20 cellular contexts compared by ENCODE assay signal in genomic region chrX:53160297-53160983, GRCh38.
A peak's percentile ranks its signal among the peaks of the same experiment; 100 is the strongest.
DNase-seq lines count a peak whose midpoint lies in the region; ATAC-seq, FAIRE-seq and TF ChIP-seq lines count a peak whose summit lies in the region.
"Had no signal": no experiment of that assay in that cellular context is flagged by ENCODE, and none has a peak within 500 bp of the region (broad histone marks: within the 10 kb centered on the region; RNA-seq: fewer than 3 reads in every experiment).

No MANE protein-coding gene starts in this region.

- peak overlapping the region; percentile 49 for H3K27ac Mint-ChIP-seq in type B pancreatic cell

- TF ChIP-seq CTCF in mucosa of descending colon (IDR thresholded peaks at IDR 0.05) (no peak), type B pancreatic cell (conservative IDR thresholded peaks at IDR 0.05) (no peak)

- H3K27me3 Mint-ChIP-seq in type B pancreatic cell = no peaks in the 10 kb centered on the region
- H3K27me3 Mint-ChIP-seq: CD8-positive, alpha-beta memory T cell had no signal

- no peak overlapping the region for H3K4me3 ChIP-seq in mucosa of descending colon
- H3K4me3 ChIP-seq: HAP-1, MG63 had no signal

- H3K9me3 Mint-ChIP-seq in type B pancreatic cell = no peaks in the 10 kb centered on the region
- H3K9me3 Mint-ChIP-seq: CD8-positive, alpha-beta memory T cell had no signal

- peak; percentile 5 for DNase-seq in SW480 (ENCODE audit: low spot score)
- DNase-seq in mucosa of descending colon = peak in 1 of 3 donors; percentile 29
- no peak for DNase-seq in type B pancreatic cell (ENCODE audit: extremely low spot score, unreplicated experiment)
- no peak for DNase-seq in left ventricle myocardium superior
- DNase-seq in central memory CD4-positive, alpha-beta T cell = no peak
- DNase-seq: CD8-positive, alpha-beta memory T cell; DND-41; GDM1; KG1; MG63; NCI-H1092 treated with DMSO at 0.1 percent for 48 hours; NCI-H187; NCI-H69; NK-92 treated with Interleukin-12 subunit alpha and Interleukin-12 subunit beta, amount 100 ng/mL, for 24 hours had no signal

- peaks cover 7% of the 10 kb centered on the region for H3K4me1 Mint-ChIP-seq in type B pancreatic cell (ENCODE audit: unreplicated experiment)
- H3K4me1 Mint-ChIP-seq: CD8-positive, alpha-beta memory T cell had no signal

- H3K9me3 ChIP-seq in mucosa of descending colon = no peaks in the 10 kb centered on the region
- H3K9me3 ChIP-seq: HAP-1, MG63 had no signal

- ATAC-seq in mucosa of descending colon = peak; percentile 78
- no peak for ATAC-seq in left ventricle myocardium superior
- no peak for ATAC-seq in HG03457 (IDR thresholded peaks at IDR 0.05; ENCODE audit: unreplicated experiment)
- ATAC-seq: Panc1, Right ventricle myocardium inferior had no signal

- no peaks in the 10 kb centered on the region for H3K4me1 ChIP-seq in mucosa of descending colon (ENCODE audit: low read depth)

- H3K36me3 ChIP-seq in mucosa of descending colon (ENCODE audit: low read depth) = no peaks in the 10 kb centered on the region
- H3K36me3 ChIP-seq: HAP-1, MG63 had no signal

- intact Hi-C loops in mucosa of descending colon (cut with DNase I, micrococcal nuclease) (no loop called here), left ventricle myocardium superior (cut with micrococcal nuclease) (no loop called here)

- peak; percentile 41 for FAIRE-seq in colon (lab: Jason Lieb, UNC)
- FAIRE-seq: GM12892 had no signal

- H3K36me3 Mint-ChIP-seq in type B pancreatic cell = no peaks in the 10 kb centered on the region

- H3K4me3 Mint-ChIP-seq in type B pancreatic cell = peak overlapping the region; percentile 4
- H3K4me3 Mint-ChIP-seq: CD8-positive, alpha-beta memory T cell had no signal
